ENCODE assay signal across 29 cellular contexts in the genomic region with DNA sequence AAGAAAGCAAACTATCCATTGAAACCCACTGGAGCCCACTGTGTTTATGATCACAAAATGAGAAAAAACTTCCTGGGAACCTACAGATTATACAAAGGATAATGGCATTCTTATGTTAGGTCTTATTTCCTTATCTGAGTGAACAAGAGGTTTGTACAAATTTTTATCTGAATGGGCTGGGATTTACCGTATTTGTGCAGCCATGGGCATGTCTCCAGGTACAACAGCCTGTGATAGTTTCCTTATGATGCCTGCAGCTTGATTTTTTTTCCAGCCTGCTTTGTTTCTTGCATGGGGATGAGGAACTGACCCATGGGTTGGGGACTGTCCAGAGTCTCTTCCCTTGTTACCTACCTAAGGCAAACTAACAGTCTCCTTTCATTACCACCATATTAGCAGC.
"Had no signal": no experiment of that assay in that cellular context is flagged by ENCODE, and none has a peak within 500 bp of the region (broad histone marks: within the 10 kb centered on the region; RNA-seq: fewer than 3 reads in every experiment).

No MANE protein-coding gene starts in this region.

- H3K4me1 ChIP-seq: adrenal gland, breast epithelium had no signal

- FAIRE-seq: frontal cortex had no signal

- H3K27ac ChIP-seq: adrenal gland, breast epithelium, cardiac muscle cell, coronary artery, dorsolateral prefrontal cortex had no signal

- H3K36me3 ChIP-seq: adrenal gland, breast epithelium, cardiac muscle cell had no signal

- ATAC-seq: activated CD4-positive, alpha-beta T cell treated with anti-CD3 and anti-CD28 coated beads for 36 hours; activated CD8-positive, alpha-beta memory T cell treated with anti-CD3 and anti-CD28 coated beads, Interleukin-2, amount 10 ng/mL, durations not matched to agents 7 days and 5 days; activated CD8-positive, alpha-beta T cell treated with anti-CD3 and anti-CD28 coated beads, Interleukin-2, amount 10 ng/mL, durations not matched to agents 7 days and 5 days; activated naive CD8-positive, alpha-beta T cell treated with anti-CD3 and anti-CD28 coated beads, Interleukin-2, amount 50 U/mL, for 24 hours; esophagus mucosa; T-helper 17 cell had no signal

- DNase-seq: activated CD4-positive, alpha-beta memory T cell treated with anti-CD3 and anti-CD28 coated beads for 36 hours; activated CD4-positive, alpha-beta T cell treated with anti-CD3 and anti-CD28 coated beads for 36 hours; activated CD4-positive, alpha-beta T cell treated with anti-CD3 and anti-CD28 coated beads, Interleukin-2, amount 10 ng/mL, durations not matched to agents 24 days and 14 days; activated CD4-positive, CD25-positive, alpha-beta regulatory T cell; activated CD4-positive, CD25-positive, alpha-beta regulatory T cell treated with anti-CD3 and anti-CD28 coated beads, Interleukin-2, amount 50 U/mL, for 72 hours; activated CD8-positive, alpha-beta memory T cell treated with anti-CD3 and anti-CD28 coated beads, Interleukin-2, amount 10 ng/mL, durations not matched to agents 7 days and 5 days; activated CD8-positive, alpha-beta memory T cell treated with anti-CD3 and anti-CD28 coated beads, Interleukin-2, amount 50 U/mL, for 4 hours; activated CD8-positive, alpha-beta T cell treated with anti-CD3 and anti-CD28 coated beads, Interleukin-2, amount 10 ng/mL, durations not matched to agents 7 days and 5 days; activated effector memory CD4-positive, alpha-beta T cell treated with anti-CD3 and anti-CD28 coated beads, Interleukin-2, amount 50 U/mL, for 16 hours; activated naive CD4-positive, alpha-beta T cell treated with anti-CD3 and anti-CD28 coated beads for 36 hours; activated naive CD8-positive, alpha-beta T cell treated with anti-CD3 and anti-CD28 coated beads for 36 hours; activated naive CD8-positive, alpha-beta T cell treated with anti-CD3 and anti-CD28 coated beads, Interleukin-2, amount 50 U/mL, for 24 hours; activated T-cell treated with anti-CD3 and anti-CD28 coated beads, Interleukin-2, amount 50 U/mL, for 1 hour; activated T-cell treated with anti-CD3 and anti-CD28 coated beads, Interleukin-2, amount 50 U/mL, for 48 hours; amygdala; aorta; dorsolateral prefrontal cortex; effector memory CD4-positive, alpha-beta T cell; endodermal cell; foreskin fibroblast; T-helper 1 cell; T-helper 17 cell; T1000 had no signal

- H3K27me3 ChIP-seq: adrenal gland, breast epithelium, cardiac muscle cell, dorsolateral prefrontal cortex had no signal

- H3K9me3 ChIP-seq: adrenal gland, breast epithelium had no signal

- H3K4me3 ChIP-seq: adrenal gland, breast epithelium, cardiac muscle cell, coronary artery, dorsolateral prefrontal cortex had no signal
